Comparison of ENCODE assay signal across 1 cellular context in genomic region chr16:89573826-89574680, GRCh38.
TF ChIP-seq lines count a peak whose summit lies in the region.

No MANE protein-coding gene starts in this region.

TF ChIP-seq in GM23338, 12 proteins besides CTCF, POLR2A, EP300 and RAD21 (continued from another document):
- TF ChIP-seq ZNF462 (CRISPR knock-in tag; IDR thresholded peaks at IDR 0.05) (no peak), ZNF331 (CRISPR knock-in tag; IDR thresholded peaks at IDR 0.05; ENCODE audit: low read depth) (no peak), ZNF114 (CRISPR knock-in tag; IDR thresholded peaks at IDR 0.05) (no peak), EZH2phosphoT487 (IDR thresholded peaks at IDR 0.05; ENCODE audit: unreplicated experiment) (no peak), POLR2AphosphoS5 (IDR thresholded peaks at IDR 0.05; ENCODE audit: low read depth) (no peak), JUNB (IDR thresholded peaks at IDR 0.05; ENCODE audit: unreplicated experiment) (no peak), EZH2 (IDR thresholded peaks at IDR 0.05; ENCODE audit: low read depth, unreplicated experiment) (no peak), NANOG (IDR thresholded peaks at IDR 0.05; ENCODE audit: borderline replicate concordance) (no peak), ETS1 (IDR thresholded peaks at IDR 0.05) (no peak), REST (IDR thresholded peaks at IDR 0.05; ENCODE audit: unreplicated experiment) (no peak), CREB1 (CRISPR knock-in tag; IDR thresholded peaks at IDR 0.05; ENCODE audit: low read depth) (no peak)
